In the genomic region with DNA sequence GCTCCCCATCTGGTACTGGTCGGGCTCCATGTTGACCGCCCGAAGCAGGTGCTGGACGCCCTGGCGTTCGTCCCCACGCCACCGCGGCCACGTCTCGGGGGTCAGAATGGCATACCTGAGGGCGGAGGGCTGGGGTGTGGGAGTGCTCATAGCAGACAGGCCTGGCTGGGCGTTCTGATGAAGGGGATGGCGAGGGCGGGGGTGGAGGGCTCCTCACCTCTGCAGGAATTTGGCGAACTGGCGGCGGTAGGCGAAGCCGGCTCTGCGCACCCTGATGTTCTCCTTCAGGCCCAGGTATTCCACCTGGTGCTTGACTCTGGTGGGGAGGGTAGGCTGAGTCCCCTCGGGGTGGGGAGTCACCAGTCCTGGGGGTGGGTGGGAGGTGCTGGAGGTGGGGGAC, we compare ENCODE assay signal across 17 cellular contexts.
"Had no signal": no experiment of that assay in that cellular context is flagged by ENCODE, and none has a peak within 500 bp of the region (broad histone marks: within the 10 kb centered on the region; RNA-seq: fewer than 3 reads in every experiment).

No MANE protein-coding gene starts in this region.

- DNase-seq: activated naive CD4-positive, alpha-beta T cell treated with anti-CD3 and anti-CD28 coated beads for 36 hours; body of pancreas; caudate nucleus; gastrocnemius medialis; heart right ventricle; kidney glomerular epithelial cell; mesendoderm; naive thymus-derived CD8-positive, alpha-beta T cell; retina; spleen; stimulated activated CD4-positive, alpha-beta T cell treated with anti-CD3 and anti-CD28 coated beads, Interleukin-4, amount 100 ng/mL, for 4 hours; stimulated activated naive B cell treated with anti-CD40 and anti-IgM and Interleukin-4, amounts not matched to agents 10 μg/mL and 1 μg/mL and 100 μg/mL, for 72 hours; substantia nigra; T-helper 1 cell; T1000; tibial artery had no signal

- H3K4me1 Mint-ChIP-seq: stimulated activated naive B cell treated with anti-CD40 and anti-IgM and Interleukin-4, amounts not matched to agents 10 μg/mL and 1 μg/mL and 100 μg/mL, for 72 hours had no signal

- H3K27me3 Mint-ChIP-seq: naive thymus-derived CD8-positive, alpha-beta T cell; stimulated activated naive B cell treated with anti-CD40 and anti-IgM and Interleukin-4, amounts not matched to agents 10 μg/mL and 1 μg/mL and 100 μg/mL, for 72 hours had no signal

- H3K27ac Mint-ChIP-seq: activated naive CD4-positive, alpha-beta T cell treated with anti-CD3 and anti-CD28 coated beads for 36 hours; stimulated activated naive B cell treated with anti-CD40 and anti-IgM and Interleukin-4, amounts not matched to agents 10 μg/mL and 1 μg/mL and 100 μg/mL, for 72 hours had no signal

- H3K9me3 Mint-ChIP-seq: activated naive CD4-positive, alpha-beta T cell treated with anti-CD3 and anti-CD28 coated beads for 36 hours; naive thymus-derived CD8-positive, alpha-beta T cell; stimulated activated naive B cell treated with anti-CD40 and anti-IgM and Interleukin-4, amounts not matched to agents 10 μg/mL and 1 μg/mL and 100 μg/mL, for 72 hours had no signal

- H3K27me3 ChIP-seq: body of pancreas, gastrocnemius medialis, heart right ventricle, spleen, tibial artery had no signal

- H3K4me3 Mint-ChIP-seq: activated naive CD4-positive, alpha-beta T cell treated with anti-CD3 and anti-CD28 coated beads for 36 hours; naive thymus-derived CD8-positive, alpha-beta T cell; stimulated activated naive B cell treated with anti-CD40 and anti-IgM and Interleukin-4, amounts not matched to agents 10 μg/mL and 1 μg/mL and 100 μg/mL, for 72 hours had no signal

- H3K36me3 ChIP-seq: gastrocnemius medialis had no signal

- H3K4me3 ChIP-seq: body of pancreas, gastrocnemius medialis, heart right ventricle, spleen, tibial artery had no signal

- ATAC-seq: activated CD4-positive, CD25-positive, alpha-beta regulatory T cell treated with anti-CD3 and anti-CD28 coated beads, Interleukin-2, amount 50 U/mL, for 24 hours; body of pancreas; gastrocnemius medialis; heart right ventricle; naive thymus-derived CD8-positive, alpha-beta T cell; stimulated activated naive B cell treated with anti-CD40 and anti-IgM and Interleukin-4, amounts not matched to agents 10 μg/mL and 1 μg/mL and 100 μg/mL, for 72 hours had no signal

- H3K27ac ChIP-seq: body of pancreas, gastrocnemius medialis, heart right ventricle, spleen, tibial artery had no signal
